19 cellular contexts compared by ENCODE assay signal in genomic region chr11:134468081-134468668, GRCh38. TPM values are rescaled to one million over a fixed set of nuclear protein-coding genes. Genes with fewer than 3 reads are reported as not detected.
DNase-seq lines count a peak whose midpoint lies in the region; ATAC-seq, FAIRE-seq and TF ChIP-seq lines count a peak whose summit lies in the region.
"Had no signal": no experiment of that assay in that cellular context is flagged by ENCODE, and none has a peak within 500 bp of the region (broad histone marks: within the 10 kb centered on the region; RNA-seq: fewer than 3 reads in every experiment).

No MANE protein-coding gene starts in this region.

- H3K9me3 Mint-ChIP-seq in T-cell: no peaks in the 10 kb centered on the region

- H3K27ac ChIP-seq in C4-2B (peak overlapping the region; percentile 5; the same call in 1 of the 2 replicates), Peyer's patch (peak overlapping the region in 2 of 4 donors; percentile 11 to 62), right lobe of liver (peak overlapping the region in 2 of 3 donors; percentile 84 to 85), small intestine (ENCODE audit: low read depth in 1 of 2, low read length in 1 of 2) (peak overlapping the region in 1 of 2 donors; percentile 37)

- peak in 2 of 3 donors; percentile 70 to 71 for DNase-seq in Peyer's patch
- peak in 2 of 3 donors; percentile 46 to 61 for DNase-seq in right lobe of liver
- peak; percentile 53 for DNase-seq in small intestine
- DNase-seq in stimulated activated naive CD4-positive, alpha-beta T cell (lab: John Stamatoyannopoulos, UW): no peak
- no peak for DNase-seq in T-cell
- DNase-seq: DMS79 treated with DMSO at 0.1 percent for 48 hours; HCEC 1CT; NCI-H1436; NCI-H2107; NCI-H69; NK-92 treated with Interleukin-12 subunit alpha and Interleukin-12 subunit beta, amount 100 ng/mL, for 24 hours had no signal

- H3K4me1 ChIP-seq in Peyer's patch (no peaks in the 10 kb centered on the region), right lobe of liver (peaks cover 0 to 20% (median 0%) of the 10 kb centered on the region in 4 donors), small intestine (ENCODE audit: control insufficient read depth in 2 of 2, insufficient read depth in 1 of 2, low read depth in 1 of 2, low read length in 1 of 2) (no peaks in the 10 kb centered on the region)

- peaks cover 49 to 57% of the 10 kb centered on the region in 2 donors for H3K27me3 Mint-ChIP-seq in T-cell

- H3K27me3 ChIP-seq in Peyer's patch (no peaks in the 10 kb centered on the region), right lobe of liver (no peaks in the 10 kb centered on the region), small intestine (ENCODE audit: control insufficient read depth in 2 of 2, insufficient read depth in 2 of 2, low read length in 2 of 2) (peaks cover 0 to 6% of the 10 kb centered on the region in 2 donors)

- POLR2A ChIA-PET in T-cell (lab: Charles Lee): no interaction called here

- TF ChIP-seq CTCF in C4-2B (conservative IDR thresholded peaks at IDR 0.05) (no peak), Peyer's patch (IDR thresholded peaks at IDR 0.05) (no peak), right lobe of liver (IDR thresholded peaks at IDR 0.05) (no peak)

- H3K36me3 Mint-ChIP-seq in T-cell: no peaks in the 10 kb centered on the region
- H3K36me3 Mint-ChIP-seq: CD14-positive monocyte had no signal

- H3K36me3 ChIP-seq in Peyer's patch: no peaks in the 10 kb centered on the region
- no peaks in the 10 kb centered on the region for H3K36me3 ChIP-seq in right lobe of liver
- H3K36me3 ChIP-seq in small intestine (ENCODE audit: control insufficient read depth in 2 of 2, insufficient read depth in 2 of 2, low read length in 2 of 2): no peaks in the 10 kb centered on the region

- H3K4me3 ChIP-seq in Peyer's patch: peak overlapping the region in 2 of 4 donors; percentile 25 to 44
- peak overlapping the region; percentile 25 to 49 (median 36) for H3K4me3 ChIP-seq in right lobe of liver
- peak overlapping the region in 1 of 2 donors; percentile 40 for H3K4me3 ChIP-seq in small intestine (ENCODE audit: low read depth in 1 of 2, low read length in 2 of 2)

- intact Hi-C loops in right lobe of liver (cut with DNase I): no loop called here

- CTCF ChIA-PET in T-cell (lab: Charles Lee): no interaction called here

- no peak for TF ChIP-seq POLR2A in Peyer's patch (IDR thresholded peaks at IDR 0.05)
- no peak for TF ChIP-seq POLR2A in right lobe of liver (IDR thresholded peaks at IDR 0.05)

- FAIRE-seq in small intestine (lab: Jason Lieb, UNC): no peak
- FAIRE-seq: A204.1, G401.6, GM12892 had no signal

- H3K4me1 Mint-ChIP-seq in T-cell: no peaks in the 10 kb centered on the region
- H3K4me1 Mint-ChIP-seq: CD14-positive monocyte had no signal

- WGBS in right lobe of liver (ENCODE audit: insufficient coverage, low coverage, low lambda C conversion rate, missing lambda C conversion rate): 81% methylated on average over 9 of the region's 10 CpGs
- WGBS in small intestine, 3 donors: 18 to 64% (median 42%) methylated on average over 10 of the region's 10 CpGs

- H3K9me3 ChIP-seq in Peyer's patch: no peaks in the 10 kb centered on the region
- H3K9me3 ChIP-seq in right lobe of liver: no peaks in the 10 kb centered on the region
- H3K9me3 ChIP-seq in small intestine (ENCODE audit: control insufficient read depth, low read depth): no peaks in the 10 kb centered on the region
- H3K9me3 ChIP-seq: Caco-2 had no signal

- ATAC-seq in right lobe of liver (peak in 3 of 4 donors; percentile 9 to 47 (median 19)), GM18511 (IDR thresholded peaks at IDR 0.05; ENCODE audit: unreplicated experiment) (no peak), HG03342 (IDR thresholded peaks at IDR 0.05; ENCODE audit: unreplicated experiment) (no peak), T-cell (replicated peaks in 1 of 4) (no peak)

- no peak overlapping the region for H3K4me3 Mint-ChIP-seq in T-cell
- H3K4me3 Mint-ChIP-seq: CD14-positive monocyte had no signal

- no peak overlapping the region for H3K27ac Mint-ChIP-seq in T-cell
- H3K27ac Mint-ChIP-seq: CD14-positive monocyte had no signal

RNA-seq across cellular contexts. Expression of gene B3GAT1, which starts 56.1 kb away (rescaled TPM):
- total RNA-seq in Peyer's patch: 1 to 10 TPM in 1 of 4 donors, under 1 TPM in 2, not detected in 1; 0.35 to 3.3 (median 0.54) TPM
- 1 to 10 TPM in 5 of 6 experiments, under 1 TPM in 1; 0.76 to 8.8 (median 5.1) TPM for total RNA-seq in right lobe of liver
- under 1 TPM in 2 of 3 donors, not detected in 1; 0.54 to 0.57 TPM for polyA plus RNA-seq in small intestine
- total RNA-seq in T-cell: 1 to 10 TPM in 4 of 5 donors, under 1 TPM in 1; 0.38 to 6.1 (median 1.3) TPM
- polyA plus RNA-seq: CD14-positive monocyte had no signal

Comparison
In these comparisons a context has a peak if more than half of its experiments do, and no peak if none do; other contexts are left out.
1. DNase-seq: peak in Peyer's patch (2 of 3), right lobe of liver (2 of 3) and small intestine (single experiment); none in stimulated activated naive CD4-positive, alpha-beta T cell (0 of 6) and T-cell (0 of 34).
2. ATAC-seq: peak in right lobe of liver (3 of 4); none in GM18511 (single experiment), HG03342 (single experiment) and T-cell (0 of 4).